ENCODE assay signal across 21 cellular contexts in the genomic region with DNA sequence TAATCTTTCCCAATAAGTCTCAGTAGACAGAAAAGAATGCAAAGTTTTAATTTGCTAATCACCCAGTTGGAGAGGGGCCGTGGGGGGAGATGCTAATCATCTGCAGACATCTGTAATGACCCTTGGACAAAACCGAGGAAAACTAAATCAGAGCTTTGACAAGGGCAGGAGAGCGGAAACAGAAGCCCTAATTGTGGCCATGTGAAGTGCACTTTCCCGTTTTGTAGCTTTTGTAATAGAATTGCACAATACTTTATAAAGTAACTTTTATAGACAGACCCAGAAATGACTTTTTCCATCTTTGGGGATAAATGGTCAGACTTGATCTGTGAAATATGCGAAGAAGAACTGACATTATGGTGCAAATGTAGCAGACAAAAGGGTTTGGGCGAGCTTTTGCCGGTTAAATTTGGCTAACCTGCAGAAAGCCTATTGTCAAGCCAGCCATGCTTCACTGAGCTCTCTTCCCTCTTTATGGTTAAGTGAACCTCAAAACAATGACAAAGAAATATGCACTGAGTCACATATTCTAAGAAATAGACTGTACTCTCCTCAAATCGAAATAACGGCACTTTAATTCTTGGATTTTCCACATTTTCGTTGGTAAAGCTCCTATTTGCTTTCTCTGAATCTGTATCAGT.
"Had no signal": no experiment of that assay in that cellular context is flagged by ENCODE, and none has a peak within 500 bp of the region (broad histone marks: within the 10 kb centered on the region; RNA-seq: fewer than 3 reads in every experiment).

No MANE protein-coding gene starts in this region.

- ATAC-seq: activated CD4-positive, CD25-positive, alpha-beta regulatory T cell treated with anti-CD3 and anti-CD28 coated beads, Interleukin-2, amount 50 U/mL, for 24 hours; activated naive CD4-positive, alpha-beta T cell treated with anti-CD3 and anti-CD28 coated beads, Interleukin-2, amount 50 U/mL, for 72 hours; left ventricle myocardium superior; stimulated activated naive B cell treated with anti-CD40 and anti-IgM and Interleukin-4, amounts not matched to agents 10 μg/mL and 1 μg/mL and 100 μg/mL, for 72 hours had no signal

- H3K4me1 Mint-ChIP-seq: stimulated activated naive B cell treated with anti-CD40 and anti-IgM and Interleukin-4, amounts not matched to agents 10 μg/mL and 1 μg/mL and 100 μg/mL, for 72 hours had no signal

- H3K9me3 ChIP-seq: ovary, sigmoid colon had no signal

- H3K36me3 Mint-ChIP-seq: activated naive CD4-positive, alpha-beta T cell treated with anti-CD3 and anti-CD28 coated beads, Interleukin-2, amount 50 U/mL, for 72 hours; stimulated activated naive B cell treated with anti-CD40 and anti-IgM and Interleukin-4, amounts not matched to agents 10 μg/mL and 1 μg/mL and 100 μg/mL, for 72 hours had no signal

- H3K27me3 ChIP-seq: adrenal gland, cardiac muscle cell, ovary, sigmoid colon, spleen had no signal

- H3K27me3 Mint-ChIP-seq: stimulated activated naive B cell treated with anti-CD40 and anti-IgM and Interleukin-4, amounts not matched to agents 10 μg/mL and 1 μg/mL and 100 μg/mL, for 72 hours had no signal

- H3K27ac Mint-ChIP-seq: activated naive CD4-positive, alpha-beta T cell treated with anti-CD3 and anti-CD28 coated beads, Interleukin-2, amount 50 U/mL, for 72 hours; stimulated activated naive B cell treated with anti-CD40 and anti-IgM and Interleukin-4, amounts not matched to agents 10 μg/mL and 1 μg/mL and 100 μg/mL, for 72 hours had no signal

- DNase-seq: activated CD8-positive, alpha-beta memory T cell treated with anti-CD3 and anti-CD28 coated beads for 24 hours; activated CD8-positive, alpha-beta memory T cell treated with anti-CD3 and anti-CD28 coated beads, Interleukin-2, amount 50 U/mL, for 48 hours; activated gamma-delta T cell; activated T-cell treated with anti-CD3 and anti-CD28 coated beads, Interleukin-2, amount 50 U/mL, for 48 hours; adrenal gland; dermis blood vessel endothelial cell; effector memory CD4-positive, alpha-beta T cell; foreskin fibroblast; glutamatergic neuron; hippocampal formation; kidney; left ventricle myocardium superior; ovary; sigmoid colon; spleen; stimulated activated naive B cell treated with anti-CD40 and anti-IgM and Interleukin-4, amounts not matched to agents 10 μg/mL and 1 μg/mL and 100 μg/mL, for 72 hours; T-helper 1 cell; T-helper 9 cell had no signal

- H3K4me3 ChIP-seq: adrenal gland, cardiac muscle cell, ovary, sigmoid colon, spleen had no signal

- H3K27ac ChIP-seq: adrenal gland, cardiac muscle cell, ovary, sigmoid colon, spleen had no signal

- H3K36me3 ChIP-seq: adrenal gland, cardiac muscle cell, ovary, sigmoid colon, spleen had no signal

- H3K4me3 Mint-ChIP-seq: stimulated activated naive B cell treated with anti-CD40 and anti-IgM and Interleukin-4, amounts not matched to agents 10 μg/mL and 1 μg/mL and 100 μg/mL, for 72 hours had no signal

- H3K4me1 ChIP-seq: adrenal gland, sigmoid colon, spleen had no signal

- H3K9me3 Mint-ChIP-seq: stimulated activated naive B cell treated with anti-CD40 and anti-IgM and Interleukin-4, amounts not matched to agents 10 μg/mL and 1 μg/mL and 100 μg/mL, for 72 hours had no signal
